In the genomic region with DNA sequence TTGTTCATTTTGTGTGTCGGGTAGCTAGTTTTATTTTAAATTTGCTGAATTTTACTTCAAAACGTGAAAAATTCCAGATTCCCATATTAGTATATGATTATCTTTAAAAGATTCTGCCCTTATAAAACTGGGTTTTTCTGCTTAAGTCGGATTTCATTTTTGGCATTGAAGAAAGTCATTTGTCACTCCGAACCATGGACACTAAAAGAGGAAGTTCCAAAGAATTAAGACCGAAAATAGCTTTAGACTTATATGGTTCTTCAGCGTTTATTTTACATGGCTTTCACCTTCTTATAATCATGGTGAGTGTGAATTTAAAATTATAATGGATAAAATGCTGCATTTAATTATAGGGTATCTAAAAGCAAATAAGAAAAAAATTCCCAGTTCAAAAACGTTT, we compare ENCODE assay signal across 8 cellular contexts. TPM values are rescaled to one million over a fixed set of nuclear protein-coding genes. Genes with fewer than 3 reads are reported as not detected.
DNase-seq lines count a peak whose midpoint lies in the region; ATAC-seq and TF ChIP-seq lines count a peak whose summit lies in the region.

No MANE protein-coding gene starts in this region.

- CTCF ChIA-PET in CD4-positive, alpha-beta T cell (lab: Charles Lee) = interaction anchor here (1.9 kb wide), 1 partner anchor 37 kb away, joined by 7 read pairs; no protein-coding TSS in a partner anchor

- peak overlapping the region; percentile 99 for H3K27ac Mint-ChIP-seq in CD4-positive, alpha-beta T cell
- peak overlapping the region; percentile 95 to 99 (median 98) for H3K27ac Mint-ChIP-seq in naive B cell

- H3K4me1 Mint-ChIP-seq in CD4-positive, alpha-beta T cell (ENCODE audit: low read depth) = peaks cover 42% of the 10 kb centered on the region
- peaks cover 12 to 34% (median 25%) of the 10 kb centered on the region in 3 donors for H3K4me1 Mint-ChIP-seq in naive B cell

- no peaks in the 10 kb centered on the region for H3K9me3 Mint-ChIP-seq in CD4-positive, alpha-beta T cell
- H3K9me3 Mint-ChIP-seq in naive B cell = no peaks in the 10 kb centered on the region

- intact Hi-C loops in CD4-positive, alpha-beta T cell (cut with DNase I, micrococcal nuclease) = loop anchor here in 1 of 2 experiments (1.0 kb wide), 1 partner anchor 92 kb away; no protein-coding TSS in a partner anchor

- H3K27me3 Mint-ChIP-seq in CD4-positive, alpha-beta T cell = no peaks in the 10 kb centered on the region
- no peaks in the 10 kb centered on the region for H3K27me3 Mint-ChIP-seq in naive B cell

- H3K36me3 Mint-ChIP-seq in CD4-positive, alpha-beta T cell (ENCODE audit: low read depth) = peaks cover 48% of the 10 kb centered on the region
- H3K36me3 Mint-ChIP-seq in naive B cell = peaks cover 0 to 5% of the 10 kb centered on the region in 2 donors

- ATAC-seq in CD4-positive, alpha-beta T cell (ENCODE audit: poor library complexity) = no peak
- ATAC-seq in naive B cell (ENCODE audit: low read depth in 2 of 2) (no peak), GM19328 (IDR thresholded peaks at IDR 0.05; ENCODE audit: unreplicated experiment) (no peak)

- no peaks in the 10 kb centered on the region for H3K27me3 ChIP-seq in CD4-positive, alpha-beta T cell (ENCODE audit: control insufficient read depth, insufficient read depth, low read length)
- no peaks in the 10 kb centered on the region for H3K27me3 ChIP-seq in MG63

- H3K9me3 ChIP-seq in CD4-positive, alpha-beta T cell (ENCODE audit: control insufficient read depth, low read length) = no peaks in the 10 kb centered on the region
- no peaks in the 10 kb centered on the region for H3K9me3 ChIP-seq in MG63

- peaks cover 13% of the 10 kb centered on the region for H3K36me3 ChIP-seq in MG63

- TF ChIP-seq CTCF in CD4-positive, alpha-beta T cell (IDR thresholded peaks at IDR 0.05) = no peak
- no peak for TF ChIP-seq CTCF in choroid plexus epithelial cell (conservative IDR thresholded peaks at IDR 0.05; ENCODE audit: low read depth, low read length)

- peak overlapping the region; percentile 99 for H3K4me3 Mint-ChIP-seq in CD4-positive, alpha-beta T cell
- H3K4me3 Mint-ChIP-seq in naive B cell = peak overlapping the region; percentile 94 to 100 (median 98)

- H3K4me3 ChIP-seq in MG63 = peak overlapping the region; percentile 77
- H3K4me3 ChIP-seq in choroid plexus epithelial cell (ENCODE audit: low read depth, low read length) = peak overlapping the region; percentile 99

- DNase-seq in CD4-positive, alpha-beta T cell = no peak
- no peak for DNase-seq in MG63
- no peak for DNase-seq in choroid plexus epithelial cell (ENCODE audit: low read depth)
- DNase-seq in naive B cell = peak; percentile 29
- no peak for DNase-seq in effector CD4-positive, alpha-beta T cell
- no peak for DNase-seq in NCI-H2081 treated with DMSO at 0.1 percent for 48 hours (lab: John Stamatoyannopoulos, UW)
- no peak for DNase-seq in HuH-7.5 (ENCODE audit: low spot score)

- no peak overlapping the region for H3K27ac ChIP-seq in CD4-positive, alpha-beta T cell (ENCODE audit: low read depth, low read length)

- POLR2A ChIA-PET in CD4-positive, alpha-beta T cell (lab: Charles Lee) = interaction anchor here (0.8 to 4.8 kb wide), 6 partner anchors 11 to 924 kb away, joined by 3 to 124 read pairs (median 9); a partner anchor contains a TSS

RNA-seq across cellular contexts. Expression of a gene that starts 1.0 kb away (rescaled TPM):
- 10 to 100 TPM; 45.9 to 52.9 TPM for total RNA-seq in CD4-positive, alpha-beta T cell
- total RNA-seq in MG63 (2014; rRNA removed; shearing (Covaris generic); ENCODE audit: low replicate concordance) = 12.6 and 16.4 TPM in 2 replicates
- 10 to 100 TPM; 31.3 to 60.9 (median 41.3) TPM for polyA plus RNA-seq in naive B cell (ENCODE audit: low read depth in 6 of 6)
